14 cellular contexts compared by ENCODE assay signal in genomic region chr6:79668381-79668780, GRCh38. TPM values are rescaled to one million over a fixed set of nuclear protein-coding genes. Genes with fewer than 3 reads are reported as not detected.
DNase-seq lines count a peak whose midpoint lies in the region; ATAC-seq and TF ChIP-seq lines count a peak whose summit lies in the region.
"Had no signal": no experiment of that assay in that cellular context is flagged by ENCODE, and none has a peak within 500 bp of the region (broad histone marks: within the 10 kb centered on the region; RNA-seq: fewer than 3 reads in every experiment).

No MANE protein-coding gene starts in this region.

- DNase-seq in activated naive CD8-positive, alpha-beta T cell treated with anti-CD3 and anti-CD28 coated beads, Interleukin-2, amount 10 ng/mL, durations not matched to agents 7 days and 5 days: no peak
- no peak for DNase-seq in naive thymus-derived CD8-positive, alpha-beta T cell
- DNase-seq in MCF 10A (ENCODE audit: unreplicated experiment) (no peak), H4 (ENCODE audit: low spot score) (no peak), retina (no peak)
- DNase-seq: DMS153, EL, KG1, NCI-H1092 treated with DMSO at 0.1 percent for 48 hours, NCI-H1694, PC-3 had no signal

- H3K9me3 Mint-ChIP-seq in activated naive CD8-positive, alpha-beta T cell treated with anti-CD3 and anti-CD28 coated beads, Interleukin-2, amount 10 ng/mL, durations not matched to agents 7 days and 5 days: peaks cover 1% of the 10 kb centered on the region
- H3K9me3 Mint-ChIP-seq in naive thymus-derived CD8-positive, alpha-beta T cell: peaks cover 0 to 5% (median 0%) of the 10 kb centered on the region in 9 donors
- H3K9me3 Mint-ChIP-seq in MCF 10A (ENCODE audit: unreplicated experiment): no peaks in the 10 kb centered on the region

- H3K27ac Mint-ChIP-seq in activated naive CD8-positive, alpha-beta T cell treated with anti-CD3 and anti-CD28 coated beads, Interleukin-2, amount 10 ng/mL, durations not matched to agents 7 days and 5 days: no peak overlapping the region
- H3K27ac Mint-ChIP-seq in naive thymus-derived CD8-positive, alpha-beta T cell: peak overlapping the region in 9 of 10 donors; percentile 41 to 92 (median 80)
- no peak overlapping the region for H3K27ac Mint-ChIP-seq in MCF 10A (ENCODE audit: low read depth, unreplicated experiment)

- no peak for TF ChIP-seq CTCF in MCF 10A (IDR thresholded peaks at IDR 0.05; ENCODE audit: unreplicated experiment)

- CTCF ChIA-PET in MCF 10A (lab: Yijun Ruan, JAX): interaction anchor here (0.7 kb wide), 2 partner anchors 64 to 201 kb away, joined by 3 to 4 read pairs; no protein-coding TSS in a partner anchor

- peak; percentile 45 for ATAC-seq in HG03432 (IDR thresholded peaks at IDR 0.05; ENCODE audit: unreplicated experiment)
- no peak for ATAC-seq in activated naive CD8-positive, alpha-beta T cell treated with anti-CD3 and anti-CD28 coated beads, Interleukin-2, amount 10 ng/mL, durations not matched to agents 7 days and 5 days (ENCODE audit: low read depth)
- no peak for ATAC-seq in naive thymus-derived CD8-positive, alpha-beta T cell
- ATAC-seq in GM21825 (IDR thresholded peaks at IDR 0.05; ENCODE audit: unreplicated experiment): no peak
- ATAC-seq: HCT116, PC-3 had no signal

- intact Hi-C loops in MCF 10A (cut with micrococcal nuclease): no loop called here

- H3K4me1 Mint-ChIP-seq in activated naive CD8-positive, alpha-beta T cell treated with anti-CD3 and anti-CD28 coated beads, Interleukin-2, amount 10 ng/mL, durations not matched to agents 7 days and 5 days: peaks cover 25% of the 10 kb centered on the region
- H3K4me1 Mint-ChIP-seq in naive thymus-derived CD8-positive, alpha-beta T cell: peaks cover 18 to 89% (median 72%) of the 10 kb centered on the region in 4 donors
- peaks cover 17% of the 10 kb centered on the region for H3K4me1 Mint-ChIP-seq in MCF 10A (ENCODE audit: insufficient read depth, unreplicated experiment)

- POLR2A ChIA-PET in activated naive CD8-positive, alpha-beta T cell treated with anti-CD3 and anti-CD28 coated beads, Interleukin-2, amount 10 ng/mL, durations not matched to agents 7 days and 5 days (lab: Charles Lee): no interaction called here
- POLR2A ChIA-PET in naive thymus-derived CD8-positive, alpha-beta T cell (lab: Charles Lee): no interaction called here
- POLR2A ChIA-PET in MCF 10A (lab: Yijun Ruan, JAX): no interaction called here

- no TSS peak for BruUV-seq in MCF 10A (replicated peaks; lab: Mats Ljungman, UMichigan)

- H3K4me3 Mint-ChIP-seq in activated naive CD8-positive, alpha-beta T cell treated with anti-CD3 and anti-CD28 coated beads, Interleukin-2, amount 10 ng/mL, durations not matched to agents 7 days and 5 days: peak overlapping the region; percentile 23
- peak overlapping the region in 4 of 10 donors; percentile 38 to 56 (median 40) for H3K4me3 Mint-ChIP-seq in naive thymus-derived CD8-positive, alpha-beta T cell
- H3K4me3 Mint-ChIP-seq in MCF 10A (ENCODE audit: unreplicated experiment): no peak overlapping the region

- peaks cover 2% of the 10 kb centered on the region for H3K36me3 Mint-ChIP-seq in activated naive CD8-positive, alpha-beta T cell treated with anti-CD3 and anti-CD28 coated beads, Interleukin-2, amount 10 ng/mL, durations not matched to agents 7 days and 5 days
- H3K36me3 Mint-ChIP-seq in naive thymus-derived CD8-positive, alpha-beta T cell: peaks cover 0 to 9% (median 1%) of the 10 kb centered on the region in 3 donors
- H3K36me3 Mint-ChIP-seq in MCF 10A (ENCODE audit: insufficient read depth, unreplicated experiment): peaks cover under 1% of the 10 kb centered on the region

- no peaks in the 10 kb centered on the region for H3K27me3 Mint-ChIP-seq in activated naive CD8-positive, alpha-beta T cell treated with anti-CD3 and anti-CD28 coated beads, Interleukin-2, amount 10 ng/mL, durations not matched to agents 7 days and 5 days
- no peaks in the 10 kb centered on the region for H3K27me3 Mint-ChIP-seq in naive thymus-derived CD8-positive, alpha-beta T cell
- no peaks in the 10 kb centered on the region for H3K27me3 Mint-ChIP-seq in MCF 10A (ENCODE audit: insufficient read depth, unreplicated experiment)

RNA-seq across cellular contexts. Expression of gene SH3BGRL2, which starts 37.3 kb away (rescaled TPM):
- total RNA-seq in activated naive CD8-positive, alpha-beta T cell treated with anti-CD3 and anti-CD28 coated beads, Interleukin-2, amount 10 ng/mL, durations not matched to agents 7 days and 5 days: 1 to 10 TPM in 1 of 2 experiments, under 1 TPM in 1; 0.89 to 1.2 TPM
- 10 to 100 TPM; 21.3 to 23.4 TPM for total RNA-seq in naive thymus-derived CD8-positive, alpha-beta T cell
- 1 to 10 TPM; 1.3 to 3.7 (median 2.6) TPM for polyA plus RNA-seq in naive thymus-derived CD8-positive, alpha-beta T cell
- 7.1 and 8.8 TPM in 2 replicates for total RNA-seq in MCF 10A (2022)
- 3.0 and 4.1 TPM in 2 replicates for total RNA-seq in H4 (2014; rRNA removed; shearing (Covaris generic))

Comparison
In these comparisons a context has a peak if more than half of its experiments do, and no peak if none do; other contexts are left out.
1. H3K27ac Mint-ChIP-seq: peak in naive thymus-derived CD8-positive, alpha-beta T cell (9 of 10); none in activated naive CD8-positive, alpha-beta T cell treated with anti-CD3 and anti-CD28 coated beads, Interleukin-2, amount 10 ng/mL, durations not matched to agents 7 days and 5 days (single experiment) and MCF 10A (single experiment).